1 cellular context compared by ENCODE assay signal in the genomic region with DNA sequence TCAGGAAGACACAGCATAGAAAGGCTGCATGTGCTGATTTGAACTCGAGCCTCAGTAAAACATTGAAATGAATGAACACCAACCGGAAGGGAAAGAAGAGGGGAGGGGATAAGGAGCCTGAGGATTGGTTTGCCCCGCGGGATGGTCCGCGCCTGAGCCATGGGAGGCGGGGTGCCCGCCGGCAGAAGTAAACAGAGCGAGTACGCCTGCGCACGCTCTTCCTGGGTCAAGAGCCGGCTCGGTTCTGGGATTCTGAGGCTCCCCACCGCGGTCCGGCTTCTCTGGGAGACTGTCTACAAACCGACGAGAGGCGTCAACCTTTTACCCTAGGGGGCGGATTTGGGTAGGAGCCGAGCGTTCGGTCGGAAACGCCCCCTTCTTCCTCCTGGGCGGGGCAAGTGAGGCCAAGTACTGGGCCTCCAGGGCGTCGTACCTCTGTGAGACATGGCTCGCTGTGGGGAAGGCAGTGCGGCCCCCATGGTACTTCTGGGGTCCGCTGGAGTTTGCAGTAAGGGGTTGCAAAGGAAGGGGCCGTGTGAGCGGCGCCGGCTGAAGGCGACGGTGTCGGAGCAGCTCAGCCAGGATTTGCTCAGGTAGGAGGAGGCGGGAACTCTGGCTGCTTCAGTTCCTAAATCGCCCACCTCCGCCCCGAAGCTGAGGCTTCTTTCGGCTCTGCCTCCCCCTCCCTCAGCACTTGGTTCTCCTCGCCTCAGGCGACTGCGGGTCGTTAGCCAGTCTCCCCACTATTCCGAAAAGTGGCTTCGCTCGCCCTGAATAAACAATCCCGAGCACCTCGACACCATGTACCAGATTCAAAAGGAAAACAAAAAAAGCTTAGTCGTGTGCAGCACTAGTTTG.
TF ChIP-seq lines count a peak whose summit lies in the region.

A gene (plus strand): TSS at position 218 of the 858 bp plus-strand sequence. CDS start 227 bp downstream, at position 445.

TF ChIP-seq in K562, 482 proteins besides CTCF, POLR2A, EP300 and RAD21 (continued from another document and continues in another):
- no peak for TF ChIP-seq RBM34 (IDR thresholded peaks at IDR 0.05; ENCODE audit: borderline replicate concordance, insufficient read depth, low read length)
- no peak for TF ChIP-seq PRMT5 (CRISPR knock-in tag; IDR thresholded peaks at IDR 0.05)
- no peak for TF ChIP-seq MECOM (CRISPR knock-in tag; IDR thresholded peaks at IDR 0.05)
- no peak for TF ChIP-seq SNIP1 (IDR thresholded peaks at IDR 0.05; ENCODE audit: low read depth)
- TF ChIP-seq, protein P1, sequence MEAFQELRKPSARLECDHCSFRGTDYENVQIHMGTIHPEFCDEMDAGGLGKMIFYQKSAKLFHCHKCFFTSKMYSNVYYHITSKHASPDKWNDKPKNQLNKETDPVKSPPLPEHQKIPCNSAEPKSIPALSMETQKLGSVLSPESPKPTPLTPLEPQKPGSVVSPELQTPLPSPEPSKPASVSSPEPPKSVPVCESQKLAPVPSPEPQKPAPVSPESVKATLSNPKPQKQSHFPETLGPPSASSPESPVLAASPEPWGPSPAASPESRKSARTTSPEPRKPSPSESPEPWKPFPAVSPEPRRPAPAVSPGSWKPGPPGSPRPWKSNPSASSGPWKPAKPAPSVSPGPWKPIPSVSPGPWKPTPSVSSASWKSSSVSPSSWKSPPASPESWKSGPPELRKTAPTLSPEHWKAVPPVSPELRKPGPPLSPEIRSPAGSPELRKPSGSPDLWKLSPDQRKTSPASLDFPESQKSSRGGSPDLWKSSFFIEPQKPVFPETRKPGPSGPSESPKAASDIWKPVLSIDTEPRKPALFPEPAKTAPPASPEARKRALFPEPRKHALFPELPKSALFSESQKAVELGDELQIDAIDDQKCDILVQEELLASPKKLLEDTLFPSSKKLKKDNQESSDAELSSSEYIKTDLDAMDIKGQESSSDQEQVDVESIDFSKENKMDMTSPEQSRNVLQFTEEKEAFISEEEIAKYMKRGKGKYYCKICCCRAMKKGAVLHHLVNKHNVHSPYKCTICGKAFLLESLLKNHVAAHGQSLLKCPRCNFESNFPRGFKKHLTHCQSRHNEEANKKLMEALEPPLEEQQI (IDR thresholded peaks at IDR 0.05): no peak
- TF ChIP-seq ATF7 (IDR thresholded peaks at IDR 0.05): peak; percentile 88
- TF ChIP-seq, protein P2, sequence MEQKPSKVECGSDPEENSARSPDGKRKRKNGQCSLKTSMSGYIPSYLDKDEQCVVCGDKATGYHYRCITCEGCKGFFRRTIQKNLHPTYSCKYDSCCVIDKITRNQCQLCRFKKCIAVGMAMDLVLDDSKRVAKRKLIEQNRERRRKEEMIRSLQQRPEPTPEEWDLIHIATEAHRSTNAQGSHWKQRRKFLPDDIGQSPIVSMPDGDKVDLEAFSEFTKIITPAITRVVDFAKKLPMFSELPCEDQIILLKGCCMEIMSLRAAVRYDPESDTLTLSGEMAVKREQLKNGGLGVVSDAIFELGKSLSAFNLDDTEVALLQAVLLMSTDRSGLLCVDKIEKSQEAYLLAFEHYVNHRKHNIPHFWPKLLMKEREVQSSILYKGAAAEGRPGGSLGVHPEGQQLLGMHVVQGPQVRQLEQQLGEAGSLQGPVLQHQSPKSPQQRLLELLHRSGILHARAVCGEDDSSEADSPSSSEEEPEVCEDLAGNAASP (IDR thresholded peaks at IDR 0.05): no peak
- TF ChIP-seq, protein P3, sequence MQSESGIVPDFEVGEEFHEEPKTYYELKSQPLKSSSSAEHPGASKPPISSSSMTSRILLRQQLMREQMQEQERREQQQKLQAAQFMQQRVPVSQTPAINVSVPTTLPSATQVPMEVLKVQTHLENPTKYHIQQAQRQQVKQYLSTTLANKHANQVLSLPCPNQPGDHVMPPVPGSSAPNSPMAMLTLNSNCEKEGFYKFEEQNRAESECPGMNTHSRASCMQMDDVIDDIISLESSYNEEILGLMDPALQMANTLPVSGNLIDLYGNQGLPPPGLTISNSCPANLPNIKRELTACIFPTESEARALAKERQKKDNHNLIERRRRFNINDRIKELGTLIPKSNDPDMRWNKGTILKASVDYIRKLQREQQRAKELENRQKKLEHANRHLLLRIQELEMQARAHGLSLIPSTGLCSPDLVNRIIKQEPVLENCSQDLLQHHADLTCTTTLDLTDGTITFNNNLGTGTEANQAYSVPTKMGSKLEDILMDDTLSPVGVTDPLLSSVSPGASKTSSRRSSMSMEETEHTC (IDR thresholded peaks at IDR 0.05): no peak
- no peak for TF ChIP-seq ZNF778 (CRISPR knock-in tag; IDR thresholded peaks at IDR 0.05)
- TF ChIP-seq, protein P4, sequence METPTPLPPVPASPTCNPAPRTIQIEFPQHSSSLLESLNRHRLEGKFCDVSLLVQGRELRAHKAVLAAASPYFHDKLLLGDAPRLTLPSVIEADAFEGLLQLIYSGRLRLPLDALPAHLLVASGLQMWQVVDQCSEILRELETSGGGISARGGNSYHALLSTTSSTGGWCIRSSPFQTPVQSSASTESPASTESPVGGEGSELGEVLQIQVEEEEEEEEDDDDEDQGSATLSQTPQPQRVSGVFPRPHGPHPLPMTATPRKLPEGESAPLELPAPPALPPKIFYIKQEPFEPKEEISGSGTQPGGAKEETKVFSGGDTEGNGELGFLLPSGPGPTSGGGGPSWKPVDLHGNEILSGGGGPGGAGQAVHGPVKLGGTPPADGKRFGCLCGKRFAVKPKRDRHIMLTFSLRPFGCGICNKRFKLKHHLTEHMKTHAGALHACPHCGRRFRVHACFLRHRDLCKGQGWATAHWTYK (CRISPR knock-in tag; IDR thresholded peaks at IDR 0.05): peak; percentile 35; the same call in 1 of the 2 replicates
- no peak for TF ChIP-seq ZFP30 (CRISPR knock-in tag; IDR thresholded peaks at IDR 0.05; ENCODE audit: borderline replicate concordance)
- TF ChIP-seq RBM25 (IDR thresholded peaks at IDR 0.05; ENCODE audit: low read depth, low read length, severe bottlenecking): no peak
- TF ChIP-seq, protein P5, sequence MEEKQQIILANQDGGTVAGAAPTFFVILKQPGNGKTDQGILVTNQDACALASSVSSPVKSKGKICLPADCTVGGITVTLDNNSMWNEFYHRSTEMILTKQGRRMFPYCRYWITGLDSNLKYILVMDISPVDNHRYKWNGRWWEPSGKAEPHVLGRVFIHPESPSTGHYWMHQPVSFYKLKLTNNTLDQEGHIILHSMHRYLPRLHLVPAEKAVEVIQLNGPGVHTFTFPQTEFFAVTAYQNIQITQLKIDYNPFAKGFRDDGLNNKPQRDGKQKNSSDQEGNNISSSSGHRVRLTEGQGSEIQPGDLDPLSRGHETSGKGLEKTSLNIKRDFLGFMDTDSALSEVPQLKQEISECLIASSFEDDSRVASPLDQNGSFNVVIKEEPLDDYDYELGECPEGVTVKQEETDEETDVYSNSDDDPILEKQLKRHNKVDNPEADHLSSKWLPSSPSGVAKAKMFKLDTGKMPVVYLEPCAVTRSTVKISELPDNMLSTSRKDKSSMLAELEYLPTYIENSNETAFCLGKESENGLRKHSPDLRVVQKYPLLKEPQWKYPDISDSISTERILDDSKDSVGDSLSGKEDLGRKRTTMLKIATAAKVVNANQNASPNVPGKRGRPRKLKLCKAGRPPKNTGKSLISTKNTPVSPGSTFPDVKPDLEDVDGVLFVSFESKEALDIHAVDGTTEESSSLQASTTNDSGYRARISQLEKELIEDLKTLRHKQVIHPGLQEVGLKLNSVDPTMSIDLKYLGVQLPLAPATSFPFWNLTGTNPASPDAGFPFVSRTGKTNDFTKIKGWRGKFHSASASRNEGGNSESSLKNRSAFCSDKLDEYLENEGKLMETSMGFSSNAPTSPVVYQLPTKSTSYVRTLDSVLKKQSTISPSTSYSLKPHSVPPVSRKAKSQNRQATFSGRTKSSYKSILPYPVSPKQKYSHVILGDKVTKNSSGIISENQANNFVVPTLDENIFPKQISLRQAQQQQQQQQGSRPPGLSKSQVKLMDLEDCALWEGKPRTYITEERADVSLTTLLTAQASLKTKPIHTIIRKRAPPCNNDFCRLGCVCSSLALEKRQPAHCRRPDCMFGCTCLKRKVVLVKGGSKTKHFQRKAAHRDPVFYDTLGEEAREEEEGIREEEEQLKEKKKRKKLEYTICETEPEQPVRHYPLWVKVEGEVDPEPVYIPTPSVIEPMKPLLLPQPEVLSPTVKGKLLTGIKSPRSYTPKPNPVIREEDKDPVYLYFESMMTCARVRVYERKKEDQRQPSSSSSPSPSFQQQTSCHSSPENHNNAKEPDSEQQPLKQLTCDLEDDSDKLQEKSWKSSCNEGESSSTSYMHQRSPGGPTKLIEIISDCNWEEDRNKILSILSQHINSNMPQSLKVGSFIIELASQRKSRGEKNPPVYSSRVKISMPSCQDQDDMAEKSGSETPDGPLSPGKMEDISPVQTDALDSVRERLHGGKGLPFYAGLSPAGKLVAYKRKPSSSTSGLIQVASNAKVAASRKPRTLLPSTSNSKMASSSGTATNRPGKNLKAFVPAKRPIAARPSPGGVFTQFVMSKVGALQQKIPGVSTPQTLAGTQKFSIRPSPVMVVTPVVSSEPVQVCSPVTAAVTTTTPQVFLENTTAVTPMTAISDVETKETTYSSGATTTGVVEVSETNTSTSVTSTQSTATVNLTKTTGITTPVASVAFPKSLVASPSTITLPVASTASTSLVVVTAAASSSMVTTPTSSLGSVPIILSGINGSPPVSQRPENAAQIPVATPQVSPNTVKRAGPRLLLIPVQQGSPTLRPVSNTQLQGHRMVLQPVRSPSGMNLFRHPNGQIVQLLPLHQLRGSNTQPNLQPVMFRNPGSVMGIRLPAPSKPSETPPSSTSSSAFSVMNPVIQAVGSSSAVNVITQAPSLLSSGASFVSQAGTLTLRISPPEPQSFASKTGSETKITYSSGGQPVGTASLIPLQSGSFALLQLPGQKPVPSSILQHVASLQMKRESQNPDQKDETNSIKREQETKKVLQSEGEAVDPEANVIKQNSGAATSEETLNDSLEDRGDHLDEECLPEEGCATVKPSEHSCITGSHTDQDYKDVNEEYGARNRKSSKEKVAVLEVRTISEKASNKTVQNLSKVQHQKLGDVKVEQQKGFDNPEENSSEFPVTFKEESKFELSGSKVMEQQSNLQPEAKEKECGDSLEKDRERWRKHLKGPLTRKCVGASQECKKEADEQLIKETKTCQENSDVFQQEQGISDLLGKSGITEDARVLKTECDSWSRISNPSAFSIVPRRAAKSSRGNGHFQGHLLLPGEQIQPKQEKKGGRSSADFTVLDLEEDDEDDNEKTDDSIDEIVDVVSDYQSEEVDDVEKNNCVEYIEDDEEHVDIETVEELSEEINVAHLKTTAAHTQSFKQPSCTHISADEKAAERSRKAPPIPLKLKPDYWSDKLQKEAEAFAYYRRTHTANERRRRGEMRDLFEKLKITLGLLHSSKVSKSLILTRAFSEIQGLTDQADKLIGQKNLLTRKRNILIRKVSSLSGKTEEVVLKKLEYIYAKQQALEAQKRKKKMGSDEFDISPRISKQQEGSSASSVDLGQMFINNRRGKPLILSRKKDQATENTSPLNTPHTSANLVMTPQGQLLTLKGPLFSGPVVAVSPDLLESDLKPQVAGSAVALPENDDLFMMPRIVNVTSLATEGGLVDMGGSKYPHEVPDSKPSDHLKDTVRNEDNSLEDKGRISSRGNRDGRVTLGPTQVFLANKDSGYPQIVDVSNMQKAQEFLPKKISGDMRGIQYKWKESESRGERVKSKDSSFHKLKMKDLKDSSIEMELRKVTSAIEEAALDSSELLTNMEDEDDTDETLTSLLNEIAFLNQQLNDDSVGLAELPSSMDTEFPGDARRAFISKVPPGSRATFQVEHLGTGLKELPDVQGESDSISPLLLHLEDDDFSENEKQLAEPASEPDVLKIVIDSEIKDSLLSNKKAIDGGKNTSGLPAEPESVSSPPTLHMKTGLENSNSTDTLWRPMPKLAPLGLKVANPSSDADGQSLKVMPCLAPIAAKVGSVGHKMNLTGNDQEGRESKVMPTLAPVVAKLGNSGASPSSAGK (IDR thresholded peaks at IDR 0.05): peak; percentile 72
- peak; percentile 77 for TF ChIP-seq FOXJ2 (tag; IDR thresholded peaks at IDR 0.05)
- TF ChIP-seq, protein P6, sequence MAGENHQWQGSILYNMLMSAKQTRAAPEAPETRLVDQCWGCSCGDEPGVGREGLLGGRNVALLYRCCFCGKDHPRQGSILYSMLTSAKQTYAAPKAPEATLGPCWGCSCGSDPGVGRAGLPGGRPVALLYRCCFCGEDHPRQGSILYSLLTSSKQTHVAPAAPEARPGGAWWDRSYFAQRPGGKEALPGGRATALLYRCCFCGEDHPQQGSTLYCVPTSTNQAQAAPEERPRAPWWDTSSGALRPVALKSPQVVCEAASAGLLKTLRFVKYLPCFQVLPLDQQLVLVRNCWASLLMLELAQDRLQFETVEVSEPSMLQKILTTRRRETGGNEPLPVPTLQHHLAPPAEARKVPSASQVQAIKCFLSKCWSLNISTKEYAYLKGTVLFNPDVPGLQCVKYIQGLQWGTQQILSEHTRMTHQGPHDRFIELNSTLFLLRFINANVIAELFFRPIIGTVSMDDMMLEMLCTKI (IDR thresholded peaks at IDR 0.05; ENCODE audit: partially characterized antibody): no peak
- TF ChIP-seq, protein P7, sequence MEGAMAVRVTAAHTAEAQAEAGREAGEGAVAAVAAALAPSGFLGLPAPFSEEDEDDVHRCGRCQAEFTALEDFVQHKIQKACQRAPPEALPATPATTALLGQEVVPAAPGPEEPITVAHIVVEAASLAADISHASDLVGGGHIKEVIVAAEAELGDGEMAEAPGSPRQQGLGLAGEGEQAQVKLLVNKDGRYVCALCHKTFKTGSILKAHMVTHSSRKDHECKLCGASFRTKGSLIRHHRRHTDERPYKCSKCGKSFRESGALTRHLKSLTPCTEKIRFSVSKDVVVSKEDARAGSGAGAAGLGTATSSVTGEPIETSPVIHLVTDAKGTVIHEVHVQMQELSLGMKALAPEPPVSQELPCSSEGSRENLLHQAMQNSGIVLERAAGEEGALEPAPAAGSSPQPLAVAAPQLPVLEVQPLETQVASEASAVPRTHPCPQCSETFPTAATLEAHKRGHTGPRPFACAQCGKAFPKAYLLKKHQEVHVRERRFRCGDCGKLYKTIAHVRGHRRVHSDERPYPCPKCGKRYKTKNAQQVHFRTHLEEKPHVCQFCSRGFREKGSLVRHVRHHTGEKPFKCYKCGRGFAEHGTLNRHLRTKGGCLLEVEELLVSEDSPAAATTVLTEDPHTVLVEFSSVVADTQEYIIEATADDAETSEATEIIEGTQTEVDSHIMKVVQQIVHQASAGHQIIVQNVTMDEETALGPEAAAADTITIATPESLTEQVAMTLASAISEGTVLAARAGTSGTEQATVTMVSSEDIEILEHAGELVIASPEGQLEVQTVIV (CRISPR knock-in tag; IDR thresholded peaks at IDR 0.05; ENCODE audit: borderline replicate concordance): no peak
- TF ChIP-seq MIER1 (IDR thresholded peaks at IDR 0.05; ENCODE audit: low read depth): no peak
- TF ChIP-seq TCF7 (IDR thresholded peaks at IDR 0.05; ENCODE audit: borderline replicate concordance): no peak
- TF ChIP-seq SRSF7 (optimal IDR thresholded peaks at IDR 0.05; ENCODE audit: low read depth, low read length): no peak
- no peak for TF ChIP-seq SMARCB1 (IDR thresholded peaks at IDR 0.05; ENCODE audit: insufficient read length, low read depth)
- no peak for TF ChIP-seq ZKSCAN1 (IDR thresholded peaks at IDR 0.05; ENCODE audit: low read depth, low read length)
- no peak for TF ChIP-seq PPARD (CRISPR knock-in tag; IDR thresholded peaks at IDR 0.05)
- TF ChIP-seq, protein P8, sequence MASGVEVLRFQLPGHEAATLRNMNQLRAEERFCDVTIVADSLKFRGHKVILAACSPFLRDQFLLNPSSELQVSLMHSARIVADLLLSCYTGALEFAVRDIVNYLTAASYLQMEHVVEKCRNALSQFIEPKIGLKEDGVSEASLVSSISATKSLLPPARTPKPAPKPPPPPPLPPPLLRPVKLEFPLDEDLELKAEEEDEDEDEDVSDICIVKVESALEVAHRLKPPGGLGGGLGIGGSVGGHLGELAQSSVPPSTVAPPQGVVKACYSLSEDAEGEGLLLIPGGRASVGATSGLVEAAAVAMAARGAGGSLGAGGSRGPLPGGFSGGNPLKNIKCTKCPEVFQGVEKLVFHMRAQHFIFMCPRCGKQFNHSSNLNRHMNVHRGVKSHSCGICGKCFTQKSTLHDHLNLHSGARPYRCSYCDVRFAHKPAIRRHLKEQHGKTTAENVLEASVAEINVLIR (CRISPR knock-in tag; IDR thresholded peaks at IDR 0.05): no peak
- TF ChIP-seq CHCHD3 (CRISPR knock-in tag; IDR thresholded peaks at IDR 0.05): no peak
